1 cellular context compared by ENCODE assay signal in the genomic region with DNA sequence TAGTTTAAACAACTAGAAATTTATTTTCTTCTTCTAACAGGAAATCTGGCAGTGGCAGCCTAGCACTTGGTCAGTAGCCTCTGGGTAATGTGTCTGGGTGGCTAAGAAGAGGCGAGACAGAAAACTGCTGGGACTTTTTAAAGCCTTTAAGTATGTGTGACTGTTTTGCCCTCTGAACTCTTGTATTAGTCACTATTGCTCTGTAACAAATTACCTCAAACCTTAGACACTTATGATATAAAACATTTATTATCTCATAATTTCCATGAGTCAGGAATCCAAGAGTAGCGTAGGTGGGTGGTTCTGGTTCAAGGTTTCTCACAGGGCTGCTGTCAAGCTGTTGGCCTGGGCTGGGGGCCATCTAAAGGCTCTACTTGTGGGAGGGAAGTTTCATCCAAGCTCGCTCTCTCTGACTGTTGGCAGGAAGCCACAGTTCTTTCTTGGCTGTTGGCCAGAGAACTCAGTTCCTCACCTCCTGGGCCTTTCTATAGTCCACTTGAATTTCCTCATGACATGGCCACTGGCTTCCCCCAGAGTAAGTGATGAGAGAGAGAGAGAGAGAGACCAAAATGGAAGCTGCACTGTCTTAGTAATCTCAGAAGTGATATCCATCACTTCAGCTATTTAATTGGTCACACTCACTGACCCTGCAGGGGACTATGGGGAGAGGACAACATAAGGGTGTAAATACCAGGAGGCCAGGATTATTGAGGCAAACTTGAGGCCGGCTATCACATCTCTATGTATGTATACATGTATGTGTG.
A peak's percentile ranks its signal among the peaks of the same experiment; 100 is the strongest.
TF ChIP-seq lines count a peak whose summit lies in the region.

No MANE protein-coding gene starts in this region.

TF ChIP-seq in HepG2, 621 proteins besides CTCF, POLR2A, EP300 and RAD21 (continued from another document and continues in another):
- TF ChIP-seq ZNF562 (CRISPR knock-in tag; IDR thresholded peaks at IDR 0.05; ENCODE audit: borderline replicate concordance), result no peak
- TF ChIP-seq ZNF501 (CRISPR knock-in tag; IDR thresholded peaks at IDR 0.05), result peak; percentile 59; the same call in 1 of the 2 replicates
- TF ChIP-seq PREB (CRISPR knock-in tag; IDR thresholded peaks at IDR 0.05), result no peak
- no peak for TF ChIP-seq ZNF549 (CRISPR knock-in tag; IDR thresholded peaks at IDR 0.05)
- no peak for TF ChIP-seq ZSCAN29 (CRISPR knock-in tag; conservative IDR thresholded peaks at IDR 0.05)
- TF ChIP-seq YY1 (IDR thresholded peaks at IDR 0.05; ENCODE audit: insufficient read depth, insufficient replicate concordance, low read depth, low read length), result no peak
- no peak for TF ChIP-seq CENPT (CRISPR knock-in tag; IDR thresholded peaks at IDR 0.05; ENCODE audit: low read depth)
- TF ChIP-seq ZNF567 (CRISPR knock-in tag; IDR thresholded peaks at IDR 0.05; ENCODE audit: borderline replicate concordance), result no peak
- TF ChIP-seq KAT8 (CRISPR knock-in tag; IDR thresholded peaks at IDR 0.05), result peak; percentile 56; the same call in 1 of the 2 replicates
- no peak for TF ChIP-seq CENPBD1 (CRISPR knock-in tag; IDR thresholded peaks at IDR 0.05; ENCODE audit: borderline replicate concordance, low read depth)
- no peak for TF ChIP-seq ZNF572 (CRISPR knock-in tag; IDR thresholded peaks at IDR 0.05)
- TF ChIP-seq ZNF513 (CRISPR knock-in tag; conservative IDR thresholded peaks at IDR 0.05), result no peak
- TF ChIP-seq ELF3 (CRISPR knock-in tag; IDR thresholded peaks at IDR 0.05), result no peak
- no peak for TF ChIP-seq ZNF737 (CRISPR knock-in tag; IDR thresholded peaks at IDR 0.05; ENCODE audit: borderline replicate concordance)
- no peak for TF ChIP-seq JDP2 (CRISPR knock-in tag; IDR thresholded peaks at IDR 0.05; ENCODE audit: borderline replicate concordance)
- no peak for TF ChIP-seq ZBTB25 (CRISPR knock-in tag; IDR thresholded peaks at IDR 0.05)
- TF ChIP-seq PBX3 (CRISPR knock-in tag; IDR thresholded peaks at IDR 0.05; ENCODE audit: borderline replicate concordance), result no peak
- no peak for TF ChIP-seq ZNF496 (CRISPR knock-in tag; IDR thresholded peaks at IDR 0.05; ENCODE audit: insufficient replicate concordance)
- no peak for TF ChIP-seq TBL1XR1 (IDR thresholded peaks at IDR 0.05; ENCODE audit: borderline replicate concordance, low read length, partially characterized antibody)
- TF ChIP-seq TAF1 (CRISPR knock-in tag; IDR thresholded peaks at IDR 0.05), result no peak
- TF ChIP-seq CEBPZ (IDR thresholded peaks at IDR 0.05; ENCODE audit: low read length), result no peak
- no peak for TF ChIP-seq ZBTB8A (CRISPR knock-in tag; IDR thresholded peaks at IDR 0.05; ENCODE audit: borderline replicate concordance, low read depth)
- no peak for TF ChIP-seq ZFP82 (CRISPR knock-in tag; IDR thresholded peaks at IDR 0.05; ENCODE audit: borderline replicate concordance)
- TF ChIP-seq ZNF644 (CRISPR knock-in tag; IDR thresholded peaks at IDR 0.05; ENCODE audit: low read depth), result peak; percentile 71
- no peak for TF ChIP-seq MIER2 (CRISPR knock-in tag; IDR thresholded peaks at IDR 0.05)
- TF ChIP-seq MLLT10 (CRISPR knock-in tag; IDR thresholded peaks at IDR 0.05), result no peak
- no peak for TF ChIP-seq ZNF280D (CRISPR knock-in tag; IDR thresholded peaks at IDR 0.05)
- no peak for TF ChIP-seq ZNF296 (CRISPR knock-in tag; conservative IDR thresholded peaks at IDR 0.05)
- no peak for TF ChIP-seq WIZ (CRISPR knock-in tag; IDR thresholded peaks at IDR 0.05)
- TF ChIP-seq BCL3 (CRISPR knock-in tag; IDR thresholded peaks at IDR 0.05), result no peak
- no peak for TF ChIP-seq ZEB1 (IDR thresholded peaks at IDR 0.05; ENCODE audit: insufficient replicate concordance, low read depth)
- no peak for TF ChIP-seq JARID2 (CRISPR knock-in tag; IDR thresholded peaks at IDR 0.05; ENCODE audit: insufficient replicate concordance)
- TF ChIP-seq ZNF841 (CRISPR knock-in tag; IDR thresholded peaks at IDR 0.05; ENCODE audit: borderline replicate concordance), result no peak
- peak; percentile 25; the same call in 1 of the 2 replicates for TF ChIP-seq ZFY (CRISPR knock-in tag; IDR thresholded peaks at IDR 0.05)
- TF ChIP-seq ELF4 (CRISPR knock-in tag; IDR thresholded peaks at IDR 0.05; ENCODE audit: borderline replicate concordance), result no peak
- 0 out of 2 replicates have a peak, but pooled peaks have one; percentile 58 for TF ChIP-seq GLI4 (CRISPR knock-in tag; IDR thresholded peaks at IDR 0.05; ENCODE audit: borderline replicate concordance)
- no peak for TF ChIP-seq DRAP1 (CRISPR knock-in tag; IDR thresholded peaks at IDR 0.05)
- peak; percentile 31; the same call in 1 of the 2 replicates for TF ChIP-seq SP5 (CRISPR knock-in tag; IDR thresholded peaks at IDR 0.05; ENCODE audit: borderline replicate concordance, low read depth)
- TF ChIP-seq ZNF614 (CRISPR knock-in tag; IDR thresholded peaks at IDR 0.05; ENCODE audit: borderline replicate concordance), result 0 out of 2 replicates have a peak, but pooled peaks have one; percentile 17
- TF ChIP-seq SUZ12 (IDR thresholded peaks at IDR 0.05; ENCODE audit: low read depth, low read length), result no peak
- peak; percentile 58 for TF ChIP-seq XRCC5 (optimal IDR thresholded peaks at IDR 0.05; ENCODE audit: low read length)
- no peak for TF ChIP-seq ZNF850 (CRISPR knock-in tag; conservative IDR thresholded peaks at IDR 0.05)
- TF ChIP-seq ZSCAN30 (CRISPR knock-in tag; IDR thresholded peaks at IDR 0.05), result no peak
- no peak for TF ChIP-seq NFE2 (CRISPR knock-in tag; IDR thresholded peaks at IDR 0.05)
- no peak for TF ChIP-seq HOXA7 (CRISPR knock-in tag; IDR thresholded peaks at IDR 0.05)
- TF ChIP-seq PPARG (CRISPR knock-in tag; conservative IDR thresholded peaks at IDR 0.05), result 0 out of 2 replicates have a peak, but pooled peaks have one; percentile 34
- no peak for TF ChIP-seq AHR (CRISPR knock-in tag; IDR thresholded peaks at IDR 0.05)
- TF ChIP-seq ZBTB43 (CRISPR knock-in tag; conservative IDR thresholded peaks at IDR 0.05), result no peak
- no peak for TF ChIP-seq ZNF660 (CRISPR knock-in tag; IDR thresholded peaks at IDR 0.05; ENCODE audit: borderline replicate concordance, low read depth)
- no peak for TF ChIP-seq ZNF34 (CRISPR knock-in tag; IDR thresholded peaks at IDR 0.05; ENCODE audit: borderline replicate concordance)
